ENCODE assay signal across 17 cellular contexts in genomic region chr19:1162404-1163282, GRCh38. TPM values are rescaled to one million over a fixed set of nuclear protein-coding genes. Genes with fewer than 3 reads are reported as not detected.
DNase-seq lines count a peak whose midpoint lies in the region; ATAC-seq and TF ChIP-seq lines count a peak whose summit lies in the region.
"Had no signal": no experiment of that assay in that cellular context is flagged by ENCODE, and none has a peak within 500 bp of the region (broad histone marks: within the 10 kb centered on the region; RNA-seq: fewer than 3 reads in every experiment).

No MANE protein-coding gene starts in this region.

- peaks cover 60 to 79% (median 73%) of the 10 kb centered on the region in 10 experiments for H3K4me1 ChIP-seq in BLaER1 treated with 17β-estradiol and CSF1 and Interleukin-3, amounts not matched to agents 10 nM and 100 nM
- H3K4me1 ChIP-seq in IMR-90 (ENCODE audit: control insufficient read depth, insufficient read depth, low read length) (peaks cover 5% of the 10 kb centered on the region; the same call in 1 of the 2 replicates), trophoblast cell (ENCODE audit: control insufficient read depth in 1 of 2, insufficient read depth in 2 of 2, low read length in 2 of 2) (peaks cover 24 to 32% of the 10 kb centered on the region in 2 experiments), OCI-LY7 (ENCODE audit: insufficient read depth, low read length, poor library complexity, severe bottlenecking) (no peaks in the 10 kb centered on the region)

- H4K5ac ChIP-seq in IMR-90 (ENCODE audit: low read depth, low read length), result no peak overlapping the region

- TF ChIP-seq POLR2A in IMR-90 (IDR thresholded peaks at IDR 0.05; ENCODE audit: low read depth, low read length), result no peak

- H3K79me2 ChIP-seq in trophoblast cell (ENCODE audit: control insufficient read depth, insufficient read depth, low read length, poor library complexity), result peaks cover 2% of the 10 kb centered on the region
- no peaks in the 10 kb centered on the region for H3K79me2 ChIP-seq in OCI-LY7 (ENCODE audit: insufficient read depth, low read depth, low read length)

- intact Hi-C loops in IMR-90 (cut with micrococcal nuclease), result no loop called here
- intact Hi-C loops in OCI-LY7 (cut with micrococcal nuclease; ENCODE audit: unreplicated experiment), result no loop called here

- no peaks in the 10 kb centered on the region for H3K9me3 ChIP-seq in BLaER1 treated with 17β-estradiol and CSF1 and Interleukin-3, amounts not matched to agents 10 nM and 100 nM (replicated peaks in 1 of 11)
- H3K9me3 ChIP-seq in IMR-90 (ENCODE audit: control insufficient read depth, insufficient read depth, low read length) (no peaks in the 10 kb centered on the region), trophoblast cell (ENCODE audit: insufficient read depth, low read depth, low read length) (peaks cover 1% of the 10 kb centered on the region), OCI-LY7 (ENCODE audit: low read length) (no peaks in the 10 kb centered on the region)
- H3K9me3 ChIP-seq: breast epithelium, tibial nerve had no signal

- H4K8ac ChIP-seq in IMR-90 (ENCODE audit: low read depth in 2 of 2, low read length in 2 of 2) (no peak overlapping the region), trophoblast cell (ENCODE audit: low read depth, low read length) (no peak overlapping the region)

- in situ Hi-C loops in IMR-90 (cut with MboI; ENCODE audit: low sequenced_read_pairs), result no loop called here

- H3K36me3 ChIP-seq in BLaER1 treated with 17β-estradiol and CSF1 and Interleukin-3, amounts not matched to agents 10 nM and 100 nM, result peaks cover 0 to 33% (median 10%) of the 10 kb centered on the region in 11 experiments; a peak in 13 of 22 replicates
- H3K36me3 ChIP-seq in IMR-90 (ENCODE audit: control insufficient read depth, insufficient read depth, low read length) (peaks cover 27% of the 10 kb centered on the region), trophoblast cell (ENCODE audit: control insufficient read depth in 1 of 2, insufficient read depth in 2 of 2, low read length in 2 of 2) (peaks cover 10 to 11% of the 10 kb centered on the region in 2 experiments), OCI-LY7 (ENCODE audit: insufficient read depth, low read length) (peaks cover 9% of the 10 kb centered on the region)
- H3K36me3 ChIP-seq: breast epithelium had no signal

- CTCF ChIA-PET in IMR-90 (lab: Yijun Ruan, JAX) (interaction anchor here (1.0 kb wide), 1 partner anchor 131 kb away, joined by 5 read pairs; no protein-coding TSS in a partner anchor), OCI-LY7 (lab: Charles Lee; ENCODE audit: unreplicated experiment) (interaction anchor here (0.6 kb wide), 1 partner anchor 328 kb away, joined by 4 read pairs; the partner anchor contains the start of gene REEP6)

- no peaks in the 10 kb centered on the region for H3K9me2 ChIP-seq in OCI-LY7 (ENCODE audit: insufficient read depth, low read length)

- no peak overlapping the region for H3K4me3 Mint-ChIP-seq in glutamatergic neuron (ENCODE audit: unreplicated experiment)
- H3K4me3 Mint-ChIP-seq in naive thymus-derived CD8-positive, alpha-beta T cell, result peak overlapping the region in 1 of 10 donors; percentile 41
- H3K4me3 Mint-ChIP-seq: H9 had no signal

- H3K18ac ChIP-seq in IMR-90 (ENCODE audit: low read depth, low read length) (no peak overlapping the region), trophoblast cell (ENCODE audit: low read length) (no peak overlapping the region)

- H2BK20ac ChIP-seq in IMR-90 (ENCODE audit: low read depth, low read length), result no peak overlapping the region

- H3K27me3 ChIP-seq in BLaER1 treated with 17β-estradiol and CSF1 and Interleukin-3, amounts not matched to agents 10 nM and 100 nM, result no peaks in the 10 kb centered on the region
- H3K27me3 ChIP-seq in IMR-90 (ENCODE audit: control insufficient read depth, insufficient read depth, low read length) (no peaks in the 10 kb centered on the region), trophoblast cell (ENCODE audit: insufficient read depth, low read length) (no peaks in the 10 kb centered on the region)
- H3K27me3 ChIP-seq: breast epithelium, tibial nerve had no signal

- no peaks in the 10 kb centered on the region for H3K9me3 Mint-ChIP-seq in glutamatergic neuron (ENCODE audit: unreplicated experiment)
- H3K9me3 Mint-ChIP-seq in naive thymus-derived CD8-positive, alpha-beta T cell, result no peaks in the 10 kb centered on the region
- H3K9me3 Mint-ChIP-seq: H9 had no signal

- H2AK5ac ChIP-seq in IMR-90 (ENCODE audit: low read depth, low read length) (no peak overlapping the region), trophoblast cell (ENCODE audit: low read length) (no peak overlapping the region)

- WGBS in IMR-90 (ENCODE audit: extremely low coverage in 2 of 2, insufficient read length in 1 of 2), 2 experiments, result 91% methylated on average over 10 of the region's 26 CpGs; no CpG with 5 or more reads in 1 of the 2 experiments
- WGBS in trophoblast cell (ENCODE audit: extremely low coverage, insufficient coverage, insufficient read length), result no CpG with 5 or more reads among the region's 26 CpGs

- no TSS peak for BruUV-seq in IMR-90 (replicated peaks; lab: Mats Ljungman, UMichigan)
- BruUV-seq in OCI-LY7 (replicated peaks; lab: Mats Ljungman, UMichigan), result no TSS peak

- H3K27ac ChIP-seq in BLaER1 treated with 17β-estradiol and CSF1 and Interleukin-3, amounts not matched to agents 10 nM and 100 nM, result no peak overlapping the region
- H3K27ac ChIP-seq in IMR-90 (ENCODE audit: insufficient read depth, low read length) (no peak overlapping the region), trophoblast cell (ENCODE audit: low read depth, low read length) (no peak overlapping the region), OCI-LY7 (ENCODE audit: low read depth, low read length, poor library complexity, severe bottlenecking) (no peak overlapping the region)

- H3K27me3 Mint-ChIP-seq in glutamatergic neuron (ENCODE audit: unreplicated experiment), result peaks cover 7% of the 10 kb centered on the region
- no peaks in the 10 kb centered on the region for H3K27me3 Mint-ChIP-seq in naive thymus-derived CD8-positive, alpha-beta T cell

- H3K9ac ChIP-seq in BLaER1 treated with 17β-estradiol and CSF1 and Interleukin-3, amounts not matched to agents 10 nM and 100 nM, result 0 out of 22 replicates have a peak overlapping the region, but pooled peaks of 1 of the 11 experiments have one; percentile 9
- H3K9ac ChIP-seq in IMR-90 (ENCODE audit: low read depth, low read length), result no peak overlapping the region
- no peak overlapping the region for H3K9ac ChIP-seq in trophoblast cell (ENCODE audit: low read length)

- no peak overlapping the region for H2BK12ac ChIP-seq in trophoblast cell (ENCODE audit: low read length)

- no peak overlapping the region for H2BK15ac ChIP-seq in IMR-90 (ENCODE audit: low read depth, low read length)

- no peak for TF ChIP-seq RAD21 in IMR-90 (IDR thresholded peaks at IDR 0.05; ENCODE audit: low read length)

- H2AFZ ChIP-seq in IMR-90 (replicated peaks; ENCODE audit: low read length, poor library complexity), result no peak overlapping the region
- no peak overlapping the region for H2AFZ ChIP-seq in trophoblast cell (ENCODE audit: insufficient read depth, low read length, poor library complexity)
- no peak overlapping the region for H2AFZ ChIP-seq in OCI-LY7 (ENCODE audit: low read length)

- H3K36me3 Mint-ChIP-seq in glutamatergic neuron (ENCODE audit: unreplicated experiment), result no peaks in the 10 kb centered on the region
- peaks cover 0 to 6% (median 4%) of the 10 kb centered on the region in 3 donors for H3K36me3 Mint-ChIP-seq in naive thymus-derived CD8-positive, alpha-beta T cell

- H3K79me1 ChIP-seq in IMR-90 (ENCODE audit: low read depth in 1 of 2, low read length in 2 of 2), result peaks cover 9 to 55% of the 10 kb centered on the region in 2 experiments
- no peaks in the 10 kb centered on the region for H3K79me1 ChIP-seq in trophoblast cell (ENCODE audit: low read length)

- dilution Hi-C loops in IMR-90 (cut with HindIII; ENCODE audit: low sequenced_read_pairs, unreplicated experiment), result no loop called here

- DNase-seq in IMR-90 (no peak), glutamatergic neuron (no peak), trophoblast cell (no peak), NCI-H187 treated with DMSO at 0.1 percent for 48 hours (lab: John Stamatoyannopoulos, UW) (no peak), OCI-LY7 (ENCODE audit: low spot score) (no peak), NCI-H1436 (lab: John Stamatoyannopoulos, UW) (no peak)
- no peak for DNase-seq in naive thymus-derived CD8-positive, alpha-beta T cell
- DNase-seq: activated CD4-positive, alpha-beta T cell treated with anti-CD3 and anti-CD28 coated beads for 48 hours; activated effector memory CD4-positive, alpha-beta T cell treated with Interleukin-2 at 50 U/mL for 16 hours; H9; stimulated activated CD4-positive, alpha-beta T cell treated with anti-CD3 and anti-CD28 coated beads, Interleukin-1b, Interleukin-23, amount 100 ng/mL, for 48 hours; stimulated activated naive CD4-positive, alpha-beta T cell; SW 1271 had no signal

- H3K56ac ChIP-seq in IMR-90 (ENCODE audit: extremely low read depth, insufficient read depth, low read length), result no peak overlapping the region

- H3K27ac Mint-ChIP-seq in glutamatergic neuron (ENCODE audit: unreplicated experiment), result peak overlapping the region; percentile 38
- peak overlapping the region in 1 of 10 donors; percentile 49 for H3K27ac Mint-ChIP-seq in naive thymus-derived CD8-positive, alpha-beta T cell
- H3K27ac Mint-ChIP-seq: H9 had no signal

- POLR2A ChIA-PET in IMR-90 (lab: Charles Lee; ENCODE audit: unreplicated experiment) (no interaction called here), OCI-LY7 (lab: Charles Lee) (no interaction called here)
- POLR2A ChIA-PET in naive thymus-derived CD8-positive, alpha-beta T cell (lab: Charles Lee), result interaction anchor here (0.5 kb wide), 1 partner anchor 181 kb away, joined by 7 read pairs; no protein-coding TSS in a partner anchor

- peaks cover 78 to 92% (median 81%) of the 10 kb centered on the region in 11 experiments for H4K20me1 ChIP-seq in BLaER1 treated with 17β-estradiol and CSF1 and Interleukin-3, amounts not matched to agents 10 nM and 100 nM
- peaks cover 81% of the 10 kb centered on the region for H4K20me1 ChIP-seq in IMR-90 (ENCODE audit: insufficient read depth, low read length)
- no peaks in the 10 kb centered on the region for H4K20me1 ChIP-seq in OCI-LY7 (ENCODE audit: insufficient read depth, low read length)

- ATAC-seq in IMR-90 (ENCODE audit: low read depth), result no peak
- no peak for ATAC-seq in naive thymus-derived CD8-positive, alpha-beta T cell

- H4K12ac ChIP-seq in trophoblast cell (ENCODE audit: low read depth, low read length), result no peak overlapping the region

- no peak overlapping the region for H2BK120ac ChIP-seq in IMR-90 (ENCODE audit: low read depth, low read length)
- H2BK120ac ChIP-seq in trophoblast cell (ENCODE audit: insufficient read depth, low read length, poor library complexity), result no peak overlapping the region

- H3K4me3 ChIP-seq in BLaER1 treated with 17β-estradiol and CSF1 and Interleukin-3, amounts not matched to agents 10 nM and 100 nM, result no peak overlapping the region
- no peak overlapping the region for H3K4me3 ChIP-seq in IMR-90 (ENCODE audit: insufficient read depth, low read depth, low read length)
- peak overlapping the region; percentile 3 for H3K4me3 ChIP-seq in trophoblast cell (ENCODE audit: low read depth, low read length)
- H3K4me3 ChIP-seq in OCI-LY7 (ENCODE audit: low read depth, low read length, poor library complexity, severe bottlenecking), result no peak overlapping the region
- H3K4me3 ChIP-seq: lung, tibial nerve had no signal

- H4K91ac ChIP-seq in IMR-90 (ENCODE audit: insufficient read depth, low read depth, low read length) (no peak overlapping the region), trophoblast cell (ENCODE audit: low read depth, low read length) (no peak overlapping the region)

- peak overlapping the region in 9 of 11 experiments; percentile 12 to 57 (median 30); a peak in 16 of 22 replicates for H3K4me2 ChIP-seq in BLaER1 treated with 17β-estradiol and CSF1 and Interleukin-3, amounts not matched to agents 10 nM and 100 nM
- H3K4me2 ChIP-seq in IMR-90 (ENCODE audit: low read depth, low read length) (no peak overlapping the region), trophoblast cell (ENCODE audit: low read length) (no peak overlapping the region), OCI-LY7 (ENCODE audit: low read length) (no peak overlapping the region)

- H3K4ac ChIP-seq in IMR-90 (ENCODE audit: low read depth, low read length) (no peak overlapping the region), trophoblast cell (ENCODE audit: low read depth, low read length) (no peak overlapping the region)

- peaks cover 1% of the 10 kb centered on the region for H3K4me1 Mint-ChIP-seq in glutamatergic neuron (ENCODE audit: low read depth, unreplicated experiment)
- peaks cover 5 to 13% (median 8%) of the 10 kb centered on the region in 4 donors for H3K4me1 Mint-ChIP-seq in naive thymus-derived CD8-positive, alpha-beta T cell

- H3K23ac ChIP-seq in IMR-90 (ENCODE audit: low read depth, low read length), result no peak overlapping the region
- no peak overlapping the region for H3K23ac ChIP-seq in trophoblast cell (ENCODE audit: low read length)

- H3K9me1 ChIP-seq in IMR-90 (ENCODE audit: insufficient read depth, low read length), result peaks cover 4% of the 10 kb centered on the region; the same call in 1 of the 2 replicates

- H2BK5ac ChIP-seq in IMR-90 (ENCODE audit: low read depth, low read length, poor library complexity, severe bottlenecking) (no peak overlapping the region), trophoblast cell (ENCODE audit: low read depth, low read length, poor library complexity) (no peak overlapping the region)

- TF ChIP-seq CTCF in IMR-90 (conservative IDR thresholded peaks at IDR 0.05; ENCODE audit: low read depth, low read length) (no peak), glutamatergic neuron (IDR thresholded peaks at IDR 0.05; ENCODE audit: partially characterized antibody, unreplicated experiment) (no peak), OCI-LY7 (conservative IDR thresholded peaks at IDR 0.05; ENCODE audit: low read length) (no peak)

- H3K14ac ChIP-seq in IMR-90 (replicated peaks; ENCODE audit: low read depth, low read length) (no peak overlapping the region), trophoblast cell (ENCODE audit: low read length) (no peak overlapping the region)

- H2AK9ac ChIP-seq in IMR-90 (replicated peaks; ENCODE audit: low read depth, low read length, poor library complexity), result peak overlapping the region; percentile 24

RNA-seq across cellular contexts. Expression of gene SBNO2, which starts 11.4 kb away (rescaled TPM):
- total RNA-seq in IMR-90 (2012; rRNA removed) (13.4 and 13.6 TPM in 2 replicates), glutamatergic neuron (ENCODE audit: unreplicated experiment) (65.5 TPM), OCI-LY7 (2022) (43.3 and 48.8 TPM in 2 replicates)
- 40.4 and 40.5 TPM in 2 replicates for polyA plus RNA-seq in IMR-90 (2012; rRNA removed)
- 16.4 and 33.2 TPM in 2 replicates for polyA plus RNA-seq in IMR-90 (2012; cell fraction: cytosol; rRNA removed)
- 123 and 292 TPM in 2 replicates for polyA plus RNA-seq in IMR-90 (2012; cell fraction: nucleus; rRNA removed; ENCODE audit: low replicate concordance)
- polyA plus RNA-seq in trophoblast cell (2013), result 21.2 and 22.5 TPM in 2 replicates
- total RNA-seq in naive thymus-derived CD8-positive, alpha-beta T cell, result 10 to 100 TPM; 69.7 to 82.4 TPM
- 1 to 10 TPM in 2 of 3 donors, under 1 TPM in 1; 0.68 to 2.3 (median 1.0) TPM for polyA plus RNA-seq in naive thymus-derived CD8-positive, alpha-beta T cell
- total RNA-seq in OCI-LY7 (2014; rRNA removed; shearing (Covaris generic)), result 17.6 and 26.6 TPM in 2 replicates

RNA-seq across cellular contexts. Expression of gene STK11, which starts 42.9 kb away (rescaled TPM):
- 39.3 and 45.0 TPM in 2 replicates for total RNA-seq in IMR-90 (2012; rRNA removed)
- polyA plus RNA-seq in IMR-90 (2012; rRNA removed), result 40.9 and 42.8 TPM in 2 replicates
- 35.6 and 50.4 TPM in 2 replicates for polyA plus RNA-seq in IMR-90 (2012; cell fraction: cytosol; rRNA removed)
- 146 and 257 TPM in 2 replicates for polyA plus RNA-seq in IMR-90 (2012; cell fraction: nucleus; rRNA removed; ENCODE audit: low replicate concordance)
- total RNA-seq in glutamatergic neuron (ENCODE audit: unreplicated experiment), result 48.2 TPM
- polyA plus RNA-seq in trophoblast cell (2013), result 32.9 and 33.1 TPM in 2 replicates
- 10 to 100 TPM; 91.5 to 96.0 TPM for total RNA-seq in naive thymus-derived CD8-positive, alpha-beta T cell
- 10 to 100 TPM; 12.3 to 43.9 (median 20.3) TPM for polyA plus RNA-seq in naive thymus-derived CD8-positive, alpha-beta T cell
- total RNA-seq in OCI-LY7 (2014; rRNA removed; shearing (Covaris generic)), result 68.7 and 78.4 TPM in 2 replicates
- total RNA-seq in OCI-LY7 (2022), result 76.5 and 82.2 TPM in 2 replicates

RNA-seq across cellular contexts. Expression of gene GPX4, which starts 58.8 kb away (rescaled TPM):
- total RNA-seq in IMR-90 (2012; rRNA removed) (357 and 415 TPM in 2 replicates), glutamatergic neuron (ENCODE audit: unreplicated experiment) (210 TPM), OCI-LY7 (2022) (148 and 156 TPM in 2 replicates)
- 1,083 and 1,136 TPM in 2 replicates for polyA plus RNA-seq in IMR-90 (2012; rRNA removed)
- polyA plus RNA-seq in IMR-90 (2012; cell fraction: cytosol; rRNA removed), result 2,056 and 2,058 TPM in 2 replicates
- 1,128 and 1,215 TPM in 2 replicates for polyA plus RNA-seq in IMR-90 (2012; cell fraction: nucleus; rRNA removed; ENCODE audit: low replicate concordance)
- polyA plus RNA-seq in trophoblast cell (2013), result 795 and 804 TPM in 2 replicates
- total RNA-seq in naive thymus-derived CD8-positive, alpha-beta T cell, result 100 to 1,000 TPM; 207 to 225 TPM
- polyA plus RNA-seq in naive thymus-derived CD8-positive, alpha-beta T cell, result 100 to 1,000 TPM; 370 to 465 (median 405) TPM
- total RNA-seq in OCI-LY7 (2014; rRNA removed; shearing (Covaris generic)), result 184 and 203 TPM in 2 replicates

Comparison
In these comparisons a context has a peak if more than half of its experiments do, and no peak if none do; other contexts are left out.
1. H3K4me2 ChIP-seq: peak in BLaER1 treated with 17β-estradiol and CSF1 and Interleukin-3, amounts not matched to agents 10 nM and 100 nM (9 of 11); none in IMR-90 (single experiment), trophoblast cell (single experiment) and OCI-LY7 (single experiment).